Comparison of ENCODE assay signal across 8 cellular contexts in genomic region chr6:111487656-111488055, GRCh38. TPM values are rescaled to one million over a fixed set of nuclear protein-coding genes. Genes with fewer than 3 reads are reported as not detected.
DNase-seq lines count a peak whose midpoint lies in the region; ATAC-seq and TF ChIP-seq lines count a peak whose summit lies in the region.

No MANE protein-coding gene starts in this region.

- peak; percentile 13 for ATAC-seq in GM19463 (IDR thresholded peaks at IDR 0.05; ENCODE audit: unreplicated experiment)

- TF ChIP-seq CTCF in progenitor cell of endocrine pancreas (IDR thresholded peaks at IDR 0.05; ENCODE audit: unreplicated experiment) (no peak), esophagus squamous epithelium (IDR thresholded peaks at IDR 0.05) (no peak)

- no peak for TF ChIP-seq POLR2A in esophagus squamous epithelium (IDR thresholded peaks at IDR 0.05)

- WGBS in esophagus squamous epithelium, 2 donors, result 14 to 33% methylated on average over 1 of the region's 1 CpG

- no peak overlapping the region for H3K9ac ChIP-seq in BLaER1

- H3K36me3 Mint-ChIP-seq in progenitor cell of endocrine pancreas (ENCODE audit: insufficient read depth), result peaks cover 12% of the 10 kb centered on the region

- H3K27ac Mint-ChIP-seq in progenitor cell of endocrine pancreas, result no peak overlapping the region

- H3K4me3 ChIP-seq in BLaER1, result no peak overlapping the region
- no peak overlapping the region for H3K4me3 ChIP-seq in esophagus squamous epithelium

- peaks cover 35% of the 10 kb centered on the region; the same call in 1 of the 2 replicates for H4K20me1 ChIP-seq in BLaER1

- H3K9me3 ChIP-seq in BLaER1, result no peaks in the 10 kb centered on the region
- H3K9me3 ChIP-seq in esophagus squamous epithelium, result no peaks in the 10 kb centered on the region

- H3K27ac ChIP-seq in BLaER1 (no peak overlapping the region), esophagus squamous epithelium (no peak overlapping the region)

- H3K4me1 ChIP-seq in BLaER1 (peaks cover 54% of the 10 kb centered on the region), esophagus squamous epithelium (peaks cover 5 to 16% (median 7%) of the 10 kb centered on the region in 3 donors)

- no peaks in the 10 kb centered on the region for H3K9me3 Mint-ChIP-seq in progenitor cell of endocrine pancreas (ENCODE audit: low read depth)

- H3K4me2 ChIP-seq in BLaER1, result peak overlapping the region; percentile 88

- H3K27me3 ChIP-seq in BLaER1 (no peaks in the 10 kb centered on the region), esophagus squamous epithelium (no peaks in the 10 kb centered on the region)

- peaks cover 13% of the 10 kb centered on the region for H3K4me1 Mint-ChIP-seq in progenitor cell of endocrine pancreas (ENCODE audit: low read depth)

- H3K27me3 Mint-ChIP-seq in progenitor cell of endocrine pancreas, result no peaks in the 10 kb centered on the region

- H3K4me3 Mint-ChIP-seq in progenitor cell of endocrine pancreas (ENCODE audit: low read depth), result no peak overlapping the region

- H3K36me3 ChIP-seq in BLaER1 (peaks cover 21% of the 10 kb centered on the region), esophagus squamous epithelium (no peaks in the 10 kb centered on the region)

- DNase-seq in M059J (ENCODE audit: low read depth), result peak; percentile 64
- peak; percentile 34 for DNase-seq in dermis blood vessel endothelial cell
- no peak for DNase-seq in NCI-H146 (lab: John Stamatoyannopoulos, UW)
- no peak for DNase-seq in progenitor cell of endocrine pancreas (ENCODE audit: low spot score, unreplicated experiment)
- DNase-seq in HuH-7.5 (ENCODE audit: low spot score), result no peak
- DNase-seq in esophagus squamous epithelium (lab: John Stamatoyannopoulos, UW), result no peak

- intact Hi-C loops in esophagus squamous epithelium (cut with DNase I), result loop anchor here (10.0 kb wide), 2 partner anchors 67 to 233 kb away; a partner anchor contains a TSS

RNA-seq across cellular contexts. Expression of gene REV3L, which starts 4.6 kb away (rescaled TPM):
- total RNA-seq in M059J (2014; rRNA removed; shearing (Covaris generic)), result 18.2 and 23.1 TPM in 2 replicates
- total RNA-seq in dermis blood vessel endothelial cell (39.5 and 61.2 TPM in 2 replicates), progenitor cell of endocrine pancreas (40.0 and 40.5 TPM in 2 replicates), esophagus squamous epithelium (10 to 100 TPM in 3 of 4 donors, 1 to 10 TPM in 1; 7.0 to 47.1 (median 18.8) TPM)

Comparison
In these comparisons a context has a peak if more than half of its experiments do, and no peak if none do; other contexts are left out.
1. DNase-seq: peak in M059J (single experiment) and dermis blood vessel endothelial cell (single experiment); none in NCI-H146 (single experiment), progenitor cell of endocrine pancreas (single experiment), HuH-7.5 (single experiment) and esophagus squamous epithelium (single experiment).